1 cellular context compared by ENCODE assay signal in genomic region chr2:9630750-9631483, GRCh38.
A peak's percentile ranks its signal among the peaks of the same experiment; 100 is the strongest.
TF ChIP-seq lines count a peak whose summit lies in the region.

Gene YWHAQ, minus strand, starts transcription at chr2:9630997. Its CDS starts 545 bp downstream, at chr2:9630452.

TF ChIP-seq in HEK293, 187 proteins besides CTCF, POLR2A, EP300 and RAD21 (continued from another document and continues in another):
- TF ChIP-seq ZNF280D (tag by site-specific recombination; IDR thresholded peaks at IDR 0.05) = peak; percentile 83; the same call in 1 of the 2 replicates
- TF ChIP-seq ZNF660 (tag by site-specific recombination; IDR thresholded peaks at IDR 0.05) = peak; percentile 30; the same call in 1 of the 2 replicates
- TF ChIP-seq ZNF558 (tag by site-specific recombination; IDR thresholded peaks at IDR 0.05) = no peak
- peak; percentile 92 for TF ChIP-seq GLIS2 (tag by site-specific recombination; IDR thresholded peaks at IDR 0.05)
- TF ChIP-seq ZNF37A (tag by site-specific recombination; IDR thresholded peaks at IDR 0.05) = 0 out of 2 replicates have a peak, but pooled peaks have one; percentile 48
- peak; percentile 87 for TF ChIP-seq KLF16 (tag by site-specific recombination; IDR thresholded peaks at IDR 0.05)
- peak; percentile 93 for TF ChIP-seq KLF9 (tag by site-specific recombination; IDR thresholded peaks at IDR 0.05; ENCODE audit: low read depth)
- no peak for TF ChIP-seq ZNF560 (tag by site-specific recombination; IDR thresholded peaks at IDR 0.05; ENCODE audit: borderline replicate concordance)
- TF ChIP-seq ZNF423 (tag by site-specific recombination; IDR thresholded peaks at IDR 0.05) = peak; percentile 99
- peak; percentile 96 for TF ChIP-seq ZBTB7A (tag by site-specific recombination; IDR thresholded peaks at IDR 0.05; ENCODE audit: low read depth)
- no peak for TF ChIP-seq ZNF501 (tag by site-specific recombination; IDR thresholded peaks at IDR 0.05)
- peak; percentile 98 for TF ChIP-seq ZNF341 (tag by site-specific recombination; IDR thresholded peaks at IDR 0.05; ENCODE audit: low read depth)
- peak; percentile 44; the same call in 1 of the 2 replicates for TF ChIP-seq ZBTB20 (tag by site-specific recombination; IDR thresholded peaks at IDR 0.05)
- peak; percentile 56 for TF ChIP-seq PRDM10 (tag by site-specific recombination; IDR thresholded peaks at IDR 0.05)
- TF ChIP-seq KLF7 (tag by site-specific recombination; IDR thresholded peaks at IDR 0.05; ENCODE audit: borderline replicate concordance) = peak; percentile 37; the same call in 1 of the 2 replicates
- TF ChIP-seq SP7 (tag by site-specific recombination; IDR thresholded peaks at IDR 0.05) = peak; percentile 67
- no peak for TF ChIP-seq ZNF549 (tag by site-specific recombination; IDR thresholded peaks at IDR 0.05)
- peak; percentile 96 for TF ChIP-seq PATZ1 (tag by site-specific recombination; IDR thresholded peaks at IDR 0.05)
- TF ChIP-seq KLF10 (tag by site-specific recombination; IDR thresholded peaks at IDR 0.05) = peak; percentile 51
- TF ChIP-seq ZNF629 (tag by site-specific recombination; IDR thresholded peaks at IDR 0.05) = peak; percentile 58
- no peak for TF ChIP-seq ZNF132 (tag by site-specific recombination; IDR thresholded peaks at IDR 0.05; ENCODE audit: borderline replicate concordance)
- TF ChIP-seq GLIS1 (tag by site-specific recombination; IDR thresholded peaks at IDR 0.05) = peak; percentile 91
- TF ChIP-seq ZNF324 (tag by site-specific recombination; IDR thresholded peaks at IDR 0.05) = peak; percentile 84
- peak; percentile 77; the same call in 1 of the 2 replicates for TF ChIP-seq PBX3 (CRISPR knock-in tag; IDR thresholded peaks at IDR 0.05)
- TF ChIP-seq IKZF3 (tag by site-specific recombination; IDR thresholded peaks at IDR 0.05) = no peak
- TF ChIP-seq ZBTB26 (tag by site-specific recombination; optimal IDR thresholded peaks at IDR 0.05) = peak; percentile 82
- peak; percentile 76 for TF ChIP-seq KLF1 (tag by site-specific recombination; IDR thresholded peaks at IDR 0.05)
- peak; percentile 73 for TF ChIP-seq ZFHX2 (tag by site-specific recombination; conservative IDR thresholded peaks at IDR 0.05)
- 0 out of 2 replicates have a peak, but pooled peaks have one; percentile 40 for TF ChIP-seq HIC1 (tag by site-specific recombination; IDR thresholded peaks at IDR 0.05)
- TF ChIP-seq ZSCAN5A (tag by site-specific recombination; IDR thresholded peaks at IDR 0.05) = no peak
- TF ChIP-seq ZEB2 (tag by site-specific recombination; IDR thresholded peaks at IDR 0.05) = peak; percentile 80
- peak; percentile 99 for TF ChIP-seq SETDB1 (IDR thresholded peaks at IDR 0.05; ENCODE audit: insufficient read length, low read length)
- peak; percentile 84 for TF ChIP-seq EGR2 (tag by site-specific recombination; IDR thresholded peaks at IDR 0.05; ENCODE audit: low read depth)
- no peak for TF ChIP-seq ZNF223 (tag by site-specific recombination; IDR thresholded peaks at IDR 0.05)
- TF ChIP-seq SP3 (tag by site-specific recombination; IDR thresholded peaks at IDR 0.05) = peak; percentile 99
- TF ChIP-seq TRIM28 (IDR thresholded peaks at IDR 0.05; ENCODE audit: borderline replicate concordance, low read length) = peak; percentile 99
- TF ChIP-seq ZNF274 (IDR thresholded peaks at IDR 0.05; ENCODE audit: low read length) = no peak
- TF ChIP-seq ZNF274 (tag by site-specific recombination; IDR thresholded peaks at IDR 0.05; ENCODE audit: borderline replicate concordance) = no peak
- 0 out of 2 replicates have a peak, but pooled peaks have one; percentile 19 for TF ChIP-seq ZNF561 (tag by site-specific recombination; IDR thresholded peaks at IDR 0.05; ENCODE audit: borderline replicate concordance)
- TF ChIP-seq ZSCAN30 (tag by site-specific recombination; IDR thresholded peaks at IDR 0.05) = peak; percentile 74; the same call in 1 of the 2 replicates
- peak; percentile 46 for TF ChIP-seq ZIC2 (tag by site-specific recombination; IDR thresholded peaks at IDR 0.05)
- TF ChIP-seq ZNF24 (tag by site-specific recombination; IDR thresholded peaks at IDR 0.05) = 0 out of 2 replicates have a peak, but pooled peaks have one; percentile 27
- TF ChIP-seq ZNF704 (tag by site-specific recombination; IDR thresholded peaks at IDR 0.05) = no peak
- no peak for TF ChIP-seq ZNF473 (tag by site-specific recombination; IDR thresholded peaks at IDR 0.05)
- peak; percentile 19; the same call in 1 of the 2 replicates for TF ChIP-seq YY1 (tag by site-specific recombination; IDR thresholded peaks at IDR 0.05)
- TF ChIP-seq KLF8 (tag by site-specific recombination; IDR thresholded peaks at IDR 0.05) = peak; percentile 95
- TF ChIP-seq TCF7L2 (IDR thresholded peaks at IDR 0.05; ENCODE audit: borderline replicate concordance, low read depth, low read length) = peak; percentile 64; the same call in 1 of the 2 replicates
- TF ChIP-seq ZBTB44 (tag by site-specific recombination; IDR thresholded peaks at IDR 0.05) = peak; percentile 77; the same call in 1 of the 2 replicates
